In the genomic region with DNA sequence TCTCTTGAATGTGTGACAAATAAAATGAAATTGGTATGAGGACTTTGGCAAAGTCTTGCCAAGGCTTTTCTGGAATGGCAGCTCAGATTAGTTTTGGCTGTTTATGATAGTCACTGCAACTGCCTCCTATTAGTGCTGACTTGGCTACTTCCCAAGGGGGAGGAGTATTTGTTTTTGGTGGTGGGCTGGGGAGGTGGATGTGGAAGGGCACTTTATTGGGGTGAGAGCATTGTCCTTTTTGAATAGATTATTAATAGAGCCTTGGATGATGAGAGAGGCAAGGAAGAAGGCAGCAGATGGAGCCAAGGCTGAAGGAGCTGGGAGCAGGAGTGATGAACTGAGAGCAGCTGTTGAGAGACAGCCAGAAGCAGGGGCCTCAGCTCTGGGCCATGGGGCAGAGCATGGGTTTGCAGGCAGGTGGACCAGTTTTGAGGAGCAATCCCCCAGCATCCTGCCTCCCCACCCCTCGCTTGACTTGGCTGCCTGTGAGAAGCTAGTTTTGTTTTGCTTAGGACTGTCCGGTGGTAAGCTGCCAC, we compare ENCODE assay signal across 13 cellular contexts. TPM values are rescaled to one million over a fixed set of nuclear protein-coding genes. Genes with fewer than 3 reads are reported as not detected.
DNase-seq lines count a peak whose midpoint lies in the region; ATAC-seq and TF ChIP-seq lines count a peak whose summit lies in the region.
"Had no signal": no experiment of that assay in that cellular context is flagged by ENCODE, and none has a peak within 500 bp of the region (broad histone marks: within the 10 kb centered on the region; RNA-seq: fewer than 3 reads in every experiment).

No MANE protein-coding gene starts in this region.

- H3K9me3 Mint-ChIP-seq in activated naive CD8-positive, alpha-beta T cell treated with anti-CD3 and anti-CD28 coated beads, Interleukin-2, amount 50 U/mL, for 24 hours: no peaks in the 10 kb centered on the region
- peaks cover 0 to 1% (median 0%) of the 10 kb centered on the region in 11 donors for H3K9me3 Mint-ChIP-seq in naive thymus-derived CD4-positive, alpha-beta T cell

- no peak overlapping the region for H3K27ac Mint-ChIP-seq in activated naive CD8-positive, alpha-beta T cell treated with anti-CD3 and anti-CD28 coated beads, Interleukin-2, amount 50 U/mL, for 24 hours
- H3K27ac Mint-ChIP-seq in naive thymus-derived CD4-positive, alpha-beta T cell: peak overlapping the region in 2 of 9 donors; percentile 25 to 42
- H3K27ac Mint-ChIP-seq: activated CD4-positive, alpha-beta T cell treated with anti-CD3 and anti-CD28 coated beads for 36 hours had no signal

- no peak overlapping the region for H3K4me3 Mint-ChIP-seq in activated naive CD8-positive, alpha-beta T cell treated with anti-CD3 and anti-CD28 coated beads, Interleukin-2, amount 50 U/mL, for 24 hours
- no peak overlapping the region for H3K4me3 Mint-ChIP-seq in naive thymus-derived CD4-positive, alpha-beta T cell
- H3K4me3 Mint-ChIP-seq: activated CD4-positive, alpha-beta T cell treated with anti-CD3 and anti-CD28 coated beads for 36 hours had no signal

- no peaks in the 10 kb centered on the region for H3K27me3 ChIP-seq in upper lobe of right lung
- H3K27me3 ChIP-seq in testis: no peaks in the 10 kb centered on the region
- H3K27me3 ChIP-seq in naive thymus-derived CD4-positive, alpha-beta T cell (ENCODE audit: control insufficient read depth in 2 of 2, insufficient read depth in 2 of 2, low read length in 2 of 2): no peaks in the 10 kb centered on the region
- H3K27me3 ChIP-seq: stomach had no signal

- ATAC-seq in Right ventricle myocardium superior (ENCODE audit: poor library complexity) (peak; percentile 4), left ventricle myocardium superior (no peak), upper lobe of right lung (no peak)
- ATAC-seq in activated naive CD8-positive, alpha-beta T cell treated with anti-CD3 and anti-CD28 coated beads, Interleukin-2, amount 50 U/mL, for 24 hours: no peak
- no peak for ATAC-seq in naive thymus-derived CD4-positive, alpha-beta T cell
- ATAC-seq: activated CD4-positive, alpha-beta T cell treated with anti-CD3 and anti-CD28 coated beads for 36 hours had no signal

- intact Hi-C loops in Right ventricle myocardium superior (cut with DNase I): loop anchor here (5.0 kb wide), 1 partner anchor 41 kb away; no protein-coding TSS in a partner anchor
- intact Hi-C loops in left ventricle myocardium superior (cut with micrococcal nuclease): no loop called here
- intact Hi-C loops in upper lobe of right lung (cut with DNase I): no loop called here
- intact Hi-C loops in testis (cut with DNase I; ENCODE audit: low total_unique reads): no loop called here
- intact Hi-C loops in naive thymus-derived CD4-positive, alpha-beta T cell (cut with micrococcal nuclease): no loop called here

- no peaks in the 10 kb centered on the region for H3K27me3 Mint-ChIP-seq in activated naive CD8-positive, alpha-beta T cell treated with anti-CD3 and anti-CD28 coated beads, Interleukin-2, amount 50 U/mL, for 24 hours
- peaks cover 0 to 5% (median 0%) of the 10 kb centered on the region in 5 donors for H3K27me3 Mint-ChIP-seq in naive thymus-derived CD4-positive, alpha-beta T cell
- H3K27me3 Mint-ChIP-seq: activated CD4-positive, alpha-beta T cell treated with anti-CD3 and anti-CD28 coated beads for 36 hours had no signal

- H3K36me3 Mint-ChIP-seq in activated naive CD8-positive, alpha-beta T cell treated with anti-CD3 and anti-CD28 coated beads, Interleukin-2, amount 50 U/mL, for 24 hours (ENCODE audit: low read depth): no peaks in the 10 kb centered on the region
- H3K36me3 Mint-ChIP-seq in naive thymus-derived CD4-positive, alpha-beta T cell: no peaks in the 10 kb centered on the region

- H3K4me3 ChIP-seq in coronary artery (no peak overlapping the region), upper lobe of right lung (no peak overlapping the region), testis (no peak overlapping the region)
- H3K4me3 ChIP-seq in naive thymus-derived CD4-positive, alpha-beta T cell (ENCODE audit: low read length): no peak overlapping the region
- H3K4me3 ChIP-seq: stomach had no signal

- POLR2A ChIA-PET in naive thymus-derived CD4-positive, alpha-beta T cell (lab: Charles Lee): interaction anchor here (0.7 kb wide), 1 partner anchor 775 kb away, joined by 3 read pairs; the partner anchor contains the start of gene INIP

- no peak for TF ChIP-seq POLR2A in testis (IDR thresholded peaks at IDR 0.05)

- H3K27ac ChIP-seq in coronary artery: peak overlapping the region; percentile 40 to 67
- peak overlapping the region; percentile 42 for H3K27ac ChIP-seq in upper lobe of right lung
- no peak overlapping the region for H3K27ac ChIP-seq in testis
- H3K27ac ChIP-seq in naive thymus-derived CD4-positive, alpha-beta T cell (ENCODE audit: low read depth, low read length): no peak overlapping the region
- H3K27ac ChIP-seq: parathyroid adenoma had no signal

- H3K9me3 ChIP-seq in upper lobe of right lung: no peaks in the 10 kb centered on the region
- no peaks in the 10 kb centered on the region for H3K9me3 ChIP-seq in testis
- no peaks in the 10 kb centered on the region for H3K9me3 ChIP-seq in naive thymus-derived CD4-positive, alpha-beta T cell (ENCODE audit: control insufficient read depth in 2 of 3, low read length in 3 of 3)
- H3K9me3 ChIP-seq: stomach had no signal

- 85 to 98% methylated on average over 2 of the region's 2 CpGs for WGBS in testis, 2 donors

- no peak for TF ChIP-seq CTCF in coronary artery (IDR thresholded peaks at IDR 0.05)
- TF ChIP-seq CTCF in upper lobe of right lung (IDR thresholded peaks at IDR 0.05): no peak
- no peak for TF ChIP-seq CTCF in testis (IDR thresholded peaks at IDR 0.05)

- H3K4me1 Mint-ChIP-seq in activated naive CD8-positive, alpha-beta T cell treated with anti-CD3 and anti-CD28 coated beads, Interleukin-2, amount 50 U/mL, for 24 hours: peaks cover under 1% of the 10 kb centered on the region
- peaks cover 0 to 10% (median 0%) of the 10 kb centered on the region in 7 donors for H3K4me1 Mint-ChIP-seq in naive thymus-derived CD4-positive, alpha-beta T cell
- H3K4me1 Mint-ChIP-seq: activated CD4-positive, alpha-beta T cell treated with anti-CD3 and anti-CD28 coated beads for 36 hours had no signal

- H3K4me1 ChIP-seq in upper lobe of right lung (peaks cover 19% of the 10 kb centered on the region), testis (no peaks in the 10 kb centered on the region)
- H3K4me1 ChIP-seq in naive thymus-derived CD4-positive, alpha-beta T cell (ENCODE audit: control insufficient read depth in 2 of 2, insufficient read depth in 2 of 2, low read length in 2 of 2): no peaks in the 10 kb centered on the region
- H3K4me1 ChIP-seq: parathyroid adenoma had no signal

- H3K36me3 ChIP-seq in upper lobe of right lung: no peaks in the 10 kb centered on the region
- H3K36me3 ChIP-seq in testis (ENCODE audit: low read depth, missing control alignments): no peaks in the 10 kb centered on the region
- no peaks in the 10 kb centered on the region for H3K36me3 ChIP-seq in naive thymus-derived CD4-positive, alpha-beta T cell (ENCODE audit: control insufficient read depth in 2 of 3, insufficient read depth in 3 of 3, low read length in 3 of 3)

- CTCF ChIA-PET in naive thymus-derived CD4-positive, alpha-beta T cell (lab: Charles Lee): no interaction called here

- no peak for DNase-seq in Right ventricle myocardium superior
- no peak for DNase-seq in left ventricle myocardium superior
- no peak for DNase-seq in coronary artery (ENCODE audit: low spot score)
- DNase-seq in myocyte (ENCODE audit: low read depth): peak; percentile 75
- peak; percentile 26 for DNase-seq in upper lobe of right lung
- DNase-seq in activated naive CD8-positive, alpha-beta T cell treated with anti-CD3 and anti-CD28 coated beads, Interleukin-2, amount 50 U/mL, for 24 hours: no peak
- no peak for DNase-seq in testis
- no peak for DNase-seq in naive thymus-derived CD4-positive, alpha-beta T cell
- DNase-seq: activated CD4-positive, alpha-beta T cell treated with anti-CD3 and anti-CD28 coated beads for 36 hours; SHP77; stomach; T-helper 9 cell had no signal

RNA-seq across cellular contexts. Expression of gene RGS3, which starts 29.6 kb away (rescaled TPM):
- total RNA-seq in Right ventricle myocardium superior (138 TPM), left ventricle myocardium superior (115 TPM), myocyte (70.9 and 110 TPM in 2 replicates), upper lobe of right lung (71.1 TPM), testis (100 to 1,000 TPM; 119 to 125 TPM)
- polyA plus RNA-seq in myocyte (2012): 57.5 TPM
- polyA plus RNA-seq in testis (ENCODE audit: insufficient read depth, low read depth, low replicate concordance): 84.8 TPM
- 10 to 100 TPM in 3 of 5 experiments, 1 to 10 TPM in 2; 5.8 to 43.4 (median 12.6) TPM for total RNA-seq in naive thymus-derived CD4-positive, alpha-beta T cell
- polyA plus RNA-seq in naive thymus-derived CD4-positive, alpha-beta T cell: 10 to 100 TPM in 1 of 2 donors, 1 to 10 TPM in 1; 4.9 to 11.6 TPM

Comparison
In these comparisons a context has a peak if more than half of its experiments do, and no peak if none do; other contexts are left out.
1. DNase-seq: peak in myocyte (single experiment) and upper lobe of right lung (single experiment); none in Right ventricle myocardium superior (single experiment), left ventricle myocardium superior (single experiment), coronary artery (single experiment), activated naive CD8-positive, alpha-beta T cell treated with anti-CD3 and anti-CD28 coated beads, Interleukin-2, amount 50 U/mL, for 24 hours (single experiment), testis (single experiment) and naive thymus-derived CD4-positive, alpha-beta T cell (0 of 9).
2. H3K27ac ChIP-seq: peak in coronary artery (2 of 2) and upper lobe of right lung (single experiment); none in testis (0 of 2) and naive thymus-derived CD4-positive, alpha-beta T cell (single experiment).